8 cellular contexts compared by ENCODE assay signal in the genomic region with DNA sequence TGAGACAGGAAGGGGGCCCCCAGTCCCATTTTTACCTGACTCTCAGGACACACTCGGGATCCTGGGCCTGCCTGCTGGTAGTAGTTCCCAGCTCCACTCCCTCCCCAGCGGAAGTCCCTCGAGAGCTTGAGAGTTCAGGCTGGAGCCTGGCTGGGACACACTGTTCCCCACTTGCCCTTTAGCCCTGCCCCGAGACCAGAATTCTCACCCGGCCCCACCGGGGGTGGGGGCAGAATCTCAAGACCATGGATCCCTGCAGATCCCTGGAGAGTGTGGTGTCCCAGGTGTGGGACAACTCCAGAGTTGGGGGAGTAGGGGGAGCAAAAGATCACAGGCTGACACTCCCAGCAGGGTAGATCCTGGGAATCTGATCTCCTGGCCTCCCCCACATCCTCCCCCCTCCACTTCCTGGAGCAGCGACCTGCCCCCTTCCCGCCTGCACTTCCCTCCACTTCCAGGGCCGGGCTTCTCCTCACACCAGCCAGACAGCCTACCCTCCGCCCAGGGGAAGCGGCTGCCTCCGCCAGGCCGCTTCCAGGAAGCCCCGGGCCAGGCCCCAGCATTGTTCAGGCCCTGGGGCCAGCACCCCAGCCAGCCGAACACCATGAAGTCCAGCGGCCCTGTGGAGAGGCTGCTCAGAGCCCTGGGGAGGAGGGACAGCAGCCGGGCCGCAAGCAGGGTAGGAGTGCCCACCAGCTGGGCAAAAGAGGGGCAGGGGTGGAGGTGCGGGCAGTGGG. TPM values are rescaled to one million over a fixed set of nuclear protein-coding genes. Genes with fewer than 3 reads are reported as not detected.
DNase-seq lines count a peak whose midpoint lies in the region; ATAC-seq, FAIRE-seq and TF ChIP-seq lines count a peak whose summit lies in the region.

TSS of gene TNS2 (plus strand) at position 484 of the 737 bp plus-strand sequence. CDS start at position 605, 121 bp downstream.

- H2AFZ ChIP-seq in IMR-90 (replicated peaks; ENCODE audit: low read length, poor library complexity) = peak within 1 kb of the TSS; percentile 90

- peaks cover 21 to 22% of the 10 kb centered on the region in 2 donors for H3K4me1 Mint-ChIP-seq in immature natural killer cell
- H3K4me1 Mint-ChIP-seq in activated T-cell treated with anti-CD3 and anti-CD28 coated beads, Interleukin-2, amount 50 U/mL, for 72 hours (ENCODE audit: low read depth) = peaks cover 44% of the 10 kb centered on the region

- peak within 1 kb of the TSS; percentile 99 for H2BK120ac ChIP-seq in IMR-90 (ENCODE audit: low read depth, low read length)

- H3K9ac ChIP-seq in IMR-90 (ENCODE audit: low read depth, low read length) = peak within 1 kb of the TSS; percentile 87
- peak within 1 kb of the TSS; percentile 85 for H3K9ac ChIP-seq in skeletal muscle satellite cell (ENCODE audit: low read depth, low read length)

- peak within 1 kb of the TSS; percentile 98 for H3K14ac ChIP-seq in IMR-90 (replicated peaks; ENCODE audit: low read depth, low read length)

- ATAC-seq in IMR-90 (ENCODE audit: low read depth) = peak; percentile 2
- ATAC-seq in activated T-cell treated with anti-CD3 and anti-CD28 coated beads, Interleukin-2, amount 50 U/mL, for 72 hours (replicated peaks in 1 of 2) = no peak
- no peak for ATAC-seq in HG03432 (IDR thresholded peaks at IDR 0.05; ENCODE audit: unreplicated experiment)

- peaks cover 5 to 11% (median 6%) of the 10 kb centered on the region in 3 donors for H3K27me3 Mint-ChIP-seq in immature natural killer cell (ENCODE audit: low read depth in 3 of 3)
- peaks cover 4% of the 10 kb centered on the region for H3K27me3 Mint-ChIP-seq in activated T-cell treated with anti-CD3 and anti-CD28 coated beads, Interleukin-2, amount 50 U/mL, for 72 hours (ENCODE audit: low read depth)

- H3K79me1 ChIP-seq in IMR-90 (ENCODE audit: low read depth in 1 of 2, low read length in 2 of 2) = peaks cover 15 to 78% of the 10 kb centered on the region in 2 experiments; a peak in 3 of 4 replicates

- H2BK5ac ChIP-seq in IMR-90 (ENCODE audit: low read depth, low read length, poor library complexity, severe bottlenecking) = peak within 1 kb of the TSS; percentile 99

- H4K8ac ChIP-seq in IMR-90 (ENCODE audit: low read depth in 2 of 2, low read length in 2 of 2) = peak within 1 kb of the TSS; percentile 84 to 89

- no peak for TF ChIP-seq POLR2A in IMR-90 (IDR thresholded peaks at IDR 0.05; ENCODE audit: low read depth, low read length)

- no peaks in the 10 kb centered on the region for H3K9me3 ChIP-seq in IMR-90 (ENCODE audit: control insufficient read depth, insufficient read depth, low read length)
- no peaks in the 10 kb centered on the region for H3K9me3 ChIP-seq in skeletal muscle satellite cell (replicated peaks; ENCODE audit: low read length)

- H3K4me1 ChIP-seq in IMR-90 (ENCODE audit: control insufficient read depth, insufficient read depth, low read length) = peaks cover 56% of the 10 kb centered on the region
- peaks cover 81% of the 10 kb centered on the region for H3K4me1 ChIP-seq in skeletal muscle satellite cell (ENCODE audit: control insufficient read depth, insufficient read depth, low read length)

- H3K56ac ChIP-seq in IMR-90 (ENCODE audit: extremely low read depth, insufficient read depth, low read length) = peak within 1 kb of the TSS; percentile 87

- CTCF ChIA-PET in BJ (lab: Yijun Ruan, JAX) (interaction anchor here (1.5 to 16.5 kb wide), 3 partner anchors 12 to 50 kb away, joined by 7 to 285 read pairs (median 24); no protein-coding TSS in a partner anchor), IMR-90 (lab: Yijun Ruan, JAX) (interaction anchor here (0.9 to 2.4 kb wide), 2 partner anchors 49 to 148 kb away, joined by 5 to 6 read pairs; no protein-coding TSS in a partner anchor)

- peak within 1 kb of the TSS in 3 of 5 donors; percentile 13 to 33 (median 23) for H3K4me3 Mint-ChIP-seq in immature natural killer cell
- H3K4me3 Mint-ChIP-seq in activated T-cell treated with anti-CD3 and anti-CD28 coated beads, Interleukin-2, amount 50 U/mL, for 72 hours = peak within 1 kb of the TSS in 1 of 2 donors; percentile 17

- no peaks in the 10 kb centered on the region for H3K9me3 Mint-ChIP-seq in immature natural killer cell
- no peaks in the 10 kb centered on the region for H3K9me3 Mint-ChIP-seq in activated T-cell treated with anti-CD3 and anti-CD28 coated beads, Interleukin-2, amount 50 U/mL, for 72 hours

- intact Hi-C loops in IMR-90 (cut with micrococcal nuclease) = loop anchor here (5.0 kb wide), 1 partner anchor 248 kb away; the partner anchor contains the start of genes MYG1 and PFDN5

- H4K20me1 ChIP-seq in IMR-90 (ENCODE audit: insufficient read depth, low read length) = peaks cover 22% of the 10 kb centered on the region

- peak within 1 kb of the TSS; percentile 73 for H3K18ac ChIP-seq in IMR-90 (ENCODE audit: low read depth, low read length)

- peak within 1 kb of the TSS; percentile 93 for H2BK20ac ChIP-seq in IMR-90 (ENCODE audit: low read depth, low read length)

- no peak for FAIRE-seq in bronchial epithelial cell (lab: Jason Lieb, UNC)

- no peak for DNase-seq in BJ (ENCODE audit: low read depth)
- DNase-seq in IMR-90 = peak; percentile 40
- DNase-seq in bronchial epithelial cell (ENCODE audit: low read depth) = peak; percentile 43
- no peak for DNase-seq in immature natural killer cell
- no peak for DNase-seq in GM19238 (ENCODE audit: insufficient read length, low spot score)
- no peak for DNase-seq in activated T-cell treated with anti-CD3 and anti-CD28 coated beads, Interleukin-2, amount 50 U/mL, for 72 hours

- dilution Hi-C loops in IMR-90 (cut with HindIII; ENCODE audit: low sequenced_read_pairs, unreplicated experiment) = no loop called here

- no peaks in the 10 kb centered on the region for H3K27me3 ChIP-seq in BJ (ENCODE audit: control insufficient read depth, insufficient read depth, low read length)
- H3K27me3 ChIP-seq in IMR-90 (ENCODE audit: control insufficient read depth, insufficient read depth, low read length) = no peaks in the 10 kb centered on the region
- no peaks in the 10 kb centered on the region for H3K27me3 ChIP-seq in bronchial epithelial cell (ENCODE audit: control insufficient read depth, insufficient read depth, low read length)
- H3K27me3 ChIP-seq in skeletal muscle satellite cell (ENCODE audit: control insufficient read depth, insufficient read depth, low read length) = no peaks in the 10 kb centered on the region

- peak within 1 kb of the TSS; percentile 80 for H4K5ac ChIP-seq in IMR-90 (ENCODE audit: low read depth, low read length)

- TF ChIP-seq CTCF in BJ (IDR thresholded peaks at IDR 0.05; ENCODE audit: insufficient read depth, low read depth, low read length) (no peak), IMR-90 (conservative IDR thresholded peaks at IDR 0.05; ENCODE audit: low read depth, low read length) (no peak), bronchial epithelial cell (IDR thresholded peaks at IDR 0.05; ENCODE audit: insufficient read depth, low read length, severe bottlenecking) (no peak)

- H3K27ac Mint-ChIP-seq in immature natural killer cell = peak within 1 kb of the TSS in 5 of 6 donors; percentile 26 to 80 (median 30)
- no peak within 1 kb of the TSS for H3K27ac Mint-ChIP-seq in activated T-cell treated with anti-CD3 and anti-CD28 coated beads, Interleukin-2, amount 50 U/mL, for 72 hours

- TF ChIP-seq RAD21 in IMR-90 (IDR thresholded peaks at IDR 0.05; ENCODE audit: low read length) = no peak

- peak within 1 kb of the TSS; percentile 92 for H3K23ac ChIP-seq in IMR-90 (ENCODE audit: low read depth, low read length)

- peak within 1 kb of the TSS; percentile 100 for H3K4ac ChIP-seq in IMR-90 (ENCODE audit: low read depth, low read length)

- H4K91ac ChIP-seq in IMR-90 (ENCODE audit: insufficient read depth, low read depth, low read length) = peak within 1 kb of the TSS; percentile 99

- H3K27ac ChIP-seq in IMR-90 (ENCODE audit: insufficient read depth, low read length) = peak within 1 kb of the TSS; percentile 99

- no TSS peak for BruUV-seq in IMR-90 (replicated peaks; lab: Mats Ljungman, UMichigan)

- peaks cover 28% of the 10 kb centered on the region for H3K9me1 ChIP-seq in IMR-90 (ENCODE audit: insufficient read depth, low read length)

- H3K4me2 ChIP-seq in IMR-90 (ENCODE audit: low read depth, low read length) (peak within 1 kb of the TSS; percentile 67), skeletal muscle satellite cell (ENCODE audit: low read length) (peak within 1 kb of the TSS; percentile 98)

- peak within 1 kb of the TSS; percentile 97; the same call in 2 of the 3 replicates for H2BK15ac ChIP-seq in IMR-90 (ENCODE audit: low read depth, low read length)

- H2AK5ac ChIP-seq in IMR-90 (ENCODE audit: low read depth, low read length) = peak within 1 kb of the TSS; percentile 100

- POLR2A ChIA-PET in BJ (lab: Charles Lee) = interaction anchor here (3.8 kb wide), 1 partner anchor 30 kb away, joined by 14 read pairs; the partner anchor contains the start of gene SPRYD3
- POLR2A ChIA-PET in IMR-90 (lab: Charles Lee; ENCODE audit: unreplicated experiment) = no interaction called here

- in situ Hi-C loops in IMR-90 (cut with MboI; ENCODE audit: low sequenced_read_pairs) = no loop called here

- H3K4me3 ChIP-seq in BJ (ENCODE audit: low read depth, low read length) = peak within 1 kb of the TSS; percentile 78
- H3K4me3 ChIP-seq in IMR-90 (ENCODE audit: insufficient read depth, low read depth, low read length) = peak within 1 kb of the TSS; percentile 57
- peak within 1 kb of the TSS; percentile 24 for H3K4me3 ChIP-seq in bronchial epithelial cell (ENCODE audit: low read depth, low read length)
- H3K4me3 ChIP-seq in skeletal muscle satellite cell (ENCODE audit: low read length) = peak within 1 kb of the TSS; percentile 88

- H3K36me3 Mint-ChIP-seq in immature natural killer cell = no peaks in the 10 kb centered on the region
- H3K36me3 Mint-ChIP-seq in activated T-cell treated with anti-CD3 and anti-CD28 coated beads, Interleukin-2, amount 50 U/mL, for 72 hours (ENCODE audit: insufficient read depth in 2 of 2) = peaks cover 0 to 2% of the 10 kb centered on the region in 2 donors

- WGBS in IMR-90 (ENCODE audit: extremely low coverage in 2 of 2, insufficient read length in 1 of 2), 2 experiments = 0% methylated on average over 8 of the region's 19 CpGs; no CpG with 5 or more reads in 1 of the 2 experiments

- peaks cover 7% of the 10 kb centered on the region; the same call in 1 of the 2 replicates for H3K36me3 ChIP-seq in BJ (ENCODE audit: control insufficient read depth, insufficient read depth, low read length)
- peaks cover 19% of the 10 kb centered on the region; the same call in 1 of the 2 replicates for H3K36me3 ChIP-seq in IMR-90 (ENCODE audit: control insufficient read depth, insufficient read depth, low read length)
- peaks cover 5% of the 10 kb centered on the region for H3K36me3 ChIP-seq in bronchial epithelial cell (ENCODE audit: control insufficient read depth, insufficient read depth, low read length)
- peaks cover 17% of the 10 kb centered on the region for H3K36me3 ChIP-seq in skeletal muscle satellite cell (ENCODE audit: insufficient read depth, low read length)

- peak within 1 kb of the TSS; percentile 100 for H2AK9ac ChIP-seq in IMR-90 (replicated peaks; ENCODE audit: low read depth, low read length, poor library complexity)

RNA-seq across cellular contexts. Expression of gene TNS2, which starts in this region (rescaled TPM):
- polyA plus RNA-seq in BJ (2011; rRNA removed) (27.2 and 73.9 TPM in 2 replicates), IMR-90 (2012; rRNA removed) (67.2 and 68.0 TPM in 2 replicates), immature natural killer cell (not detected)
- 66.9 and 86.6 TPM in 2 replicates for polyA minus RNA-seq in BJ (2011; rRNA and poly(A)+ RNA removed)
- total RNA-seq in IMR-90 (2012; rRNA removed) (10.4 and 10.6 TPM in 2 replicates), bronchial epithelial cell (1.3 and 1.8 TPM in 2 replicates)
- polyA plus RNA-seq in IMR-90 (2012; cell fraction: cytosol; rRNA removed) = 18.8 and 35.8 TPM in 2 replicates
- polyA plus RNA-seq in IMR-90 (2012; cell fraction: nucleus; rRNA removed; ENCODE audit: low replicate concordance) = 243 and 578 TPM in 2 replicates
- 67.9 and 70.8 TPM in 2 replicates for total RNA-seq in skeletal muscle satellite cell (2012; rRNA removed)
- total RNA-seq in activated T-cell treated with anti-CD3 and anti-CD28 coated beads, Interleukin-2, amount 50 U/mL, for 72 hours = 1 to 10 TPM; 1.5 to 2.6 TPM

Comparison
In these comparisons a context has a peak if more than half of its experiments do, and no peak if none do; other contexts are left out.
1. RNA of gene TNS2 (polyA plus RNA-seq): 27.2 to 73.9 TPM in BJ and 18.8 to 578 TPM in IMR-90; not detected in immature natural killer cell; every median in the first group is over 10 times any median in the second.
2. DNase-seq: peak in IMR-90 (single experiment) and bronchial epithelial cell (single experiment); none in BJ (single experiment), immature natural killer cell (0 of 3), GM19238 (single experiment) and activated T-cell treated with anti-CD3 and anti-CD28 coated beads, Interleukin-2, amount 50 U/mL, for 72 hours (0 of 2).
3. H3K4me3 ChIP-seq: peak in every context shown above with its lines; median percentile 88 in skeletal muscle satellite cell; 78 in BJ; 57 in IMR-90; 24 in bronchial epithelial cell.